7 cellular contexts compared by ENCODE assay signal in genomic region chr20:17610566-17611289, GRCh38. TPM values are rescaled to one million over a fixed set of nuclear protein-coding genes. Genes with fewer than 3 reads are reported as not detected.
DNase-seq lines count a peak whose midpoint lies in the region; ATAC-seq and TF ChIP-seq lines count a peak whose summit lies in the region.

No MANE protein-coding gene starts in this region.

- H3K4me3 ChIP-seq in lower lobe of right lung: no peak overlapping the region
- no peak overlapping the region for H3K4me3 ChIP-seq in thymus (ENCODE audit: low read length)

- intact Hi-C loops in lower lobe of right lung (cut with DNase I): no loop called here

- H3K4me3 Mint-ChIP-seq in activated naive CD8-positive, alpha-beta T cell: peak overlapping the region; percentile 46

- H3K27ac ChIP-seq in lower lobe of right lung (peak overlapping the region; percentile 71), thymus (ENCODE audit: low read depth) (peak overlapping the region; percentile 55)

- no peaks in the 10 kb centered on the region for H3K27me3 Mint-ChIP-seq in activated naive CD8-positive, alpha-beta T cell

- peaks cover 33% of the 10 kb centered on the region for H3K4me1 Mint-ChIP-seq in activated naive CD8-positive, alpha-beta T cell (ENCODE audit: low read depth)

- H3K36me3 ChIP-seq in lower lobe of right lung (peaks cover 69% of the 10 kb centered on the region), thymus (ENCODE audit: control insufficient read depth, insufficient read depth) (peaks cover 12% of the 10 kb centered on the region)

- H3K9me3 Mint-ChIP-seq in activated naive CD8-positive, alpha-beta T cell (ENCODE audit: low read depth): no peaks in the 10 kb centered on the region

- DNase-seq in T-helper 1 cell: peak in 3 of 5 donors; percentile 44 to 85 (median 50)
- DNase-seq in lower lobe of right lung: peak; percentile 56
- no peak for DNase-seq in NCI-H446 treated with DMSO at 0.1 percent for 48 hours (lab: John Stamatoyannopoulos, UW)

- TF ChIP-seq CTCF in lower lobe of right lung (IDR thresholded peaks at IDR 0.05): no peak

- H3K4me1 ChIP-seq in lower lobe of right lung (peaks cover 55% of the 10 kb centered on the region), thymus (ENCODE audit: control insufficient read depth, insufficient read depth, low read length) (peaks cover 27% of the 10 kb centered on the region)

- H3K36me3 Mint-ChIP-seq in activated naive CD8-positive, alpha-beta T cell: peaks cover 9% of the 10 kb centered on the region

- H3K9me3 ChIP-seq in lower lobe of right lung: no peaks in the 10 kb centered on the region
- H3K9me3 ChIP-seq in thymus (ENCODE audit: control insufficient read depth): no peaks in the 10 kb centered on the region

- WGBS in thymus: 42% methylated on average over 19 of the region's 19 CpGs

- ATAC-seq in lower lobe of right lung: peak; percentile 0 to 3
- no peak for ATAC-seq in HG02798 (IDR thresholded peaks at IDR 0.05; ENCODE audit: poor library complexity, unreplicated experiment)
- no peak for ATAC-seq in GM21381 (IDR thresholded peaks at IDR 0.05; ENCODE audit: unreplicated experiment)

- H3K27ac Mint-ChIP-seq in activated naive CD8-positive, alpha-beta T cell: peak overlapping the region; percentile 87

- H3K27me3 ChIP-seq in lower lobe of right lung (ENCODE audit: low read depth) (no peaks in the 10 kb centered on the region), thymus (ENCODE audit: control insufficient read depth, insufficient read depth) (no peaks in the 10 kb centered on the region)

RNA-seq across cellular contexts. Expression of gene DSTN, which starts 40.9 kb away (rescaled TPM):
- total RNA-seq in lower lobe of right lung: 347 TPM
- polyA plus RNA-seq in thymus: 310 TPM

Comparison
In these comparisons a context has a peak if more than half of its experiments do, and no peak if none do; other contexts are left out.
1. ATAC-seq: peak in lower lobe of right lung (2 of 2); none in HG02798 (single experiment) and GM21381 (single experiment).